Comparison of ENCODE assay signal across 12 cellular contexts in genomic region chr22:33873186-33873585, GRCh38. TPM values are rescaled to one million over a fixed set of nuclear protein-coding genes. Genes with fewer than 3 reads are reported as not detected.
DNase-seq lines count a peak whose midpoint lies in the region; ATAC-seq and TF ChIP-seq lines count a peak whose summit lies in the region.
"Had no signal": no experiment of that assay in that cellular context is flagged by ENCODE, and none has a peak within 500 bp of the region (broad histone marks: within the 10 kb centered on the region; RNA-seq: fewer than 3 reads in every experiment).

No MANE protein-coding gene starts in this region.

- ATAC-seq in gastrocnemius medialis (peak; percentile 69 to 82), HG02852 (IDR thresholded peaks at IDR 0.05; ENCODE audit: unreplicated experiment) (no peak)

- H3K4me1 ChIP-seq in ascending aorta (peaks cover 3 to 36% of the 10 kb centered on the region in 2 donors), right atrium auricular region (peaks cover 0 to 68% of the 10 kb centered on the region in 2 donors), gastrocnemius medialis (peaks cover 67 to 69% of the 10 kb centered on the region in 2 donors)
- H3K4me1 ChIP-seq: adrenal gland had no signal

- DNase-seq in COLO668 (lab: John Stamatoyannopoulos, UW; ENCODE audit: unreplicated experiment): peak; percentile 46
- DNase-seq in ascending aorta (ENCODE audit: low spot score in 2 of 2): peak in 1 of 2 donors; percentile 72
- peak; percentile 69 for DNase-seq in right atrium auricular region (ENCODE audit: low spot score)
- DNase-seq in gastrocnemius medialis: peak; percentile 77 to 78
- no peak for DNase-seq in NCI-H187 treated with DMSO at 0.1 percent for 48 hours (lab: John Stamatoyannopoulos, UW)
- DNase-seq in A172 (ENCODE audit: low spot score): no peak
- DNase-seq in NCI-H1694 treated with DMSO at 0.1 percent for 48 hours (lab: John Stamatoyannopoulos, UW): no peak
- DNase-seq: activated CD4-positive, alpha-beta T cell treated with anti-CD3 and anti-CD28 coated beads for 4 hours; activated T-cell treated with anti-CD3 and anti-CD28 coated beads, Interleukin-2, amount 50 U/mL, for 24 hours; foreskin fibroblast had no signal

- no peaks in the 10 kb centered on the region for H3K36me3 ChIP-seq in ascending aorta
- no peaks in the 10 kb centered on the region for H3K36me3 ChIP-seq in right atrium auricular region
- H3K36me3 ChIP-seq in gastrocnemius medialis: no peaks in the 10 kb centered on the region
- H3K36me3 ChIP-seq: adrenal gland had no signal

- H3K4me3 ChIP-seq in ascending aorta: peak overlapping the region in 1 of 2 donors; percentile 20
- peak overlapping the region; percentile 26 to 34 for H3K4me3 ChIP-seq in right atrium auricular region
- peak overlapping the region in 3 of 4 donors; percentile 17 to 22 (median 20) for H3K4me3 ChIP-seq in gastrocnemius medialis
- H3K4me3 ChIP-seq: adrenal gland had no signal

- TF ChIP-seq CTCF in ascending aorta (IDR thresholded peaks at IDR 0.05): no peak
- no peak for TF ChIP-seq CTCF in right atrium auricular region (IDR thresholded peaks at IDR 0.05)
- no peak for TF ChIP-seq CTCF in gastrocnemius medialis (IDR thresholded peaks at IDR 0.05 in 4 of 5, conservative IDR thresholded peaks at IDR 0.05 in 1 of 5)

- in situ Hi-C loops in gastrocnemius medialis (cut with MboI; ENCODE audit: low sequenced_read_pairs in 4 of 4): no loop called here

- H3K9me3 ChIP-seq in ascending aorta (no peaks in the 10 kb centered on the region), right atrium auricular region (no peaks in the 10 kb centered on the region), gastrocnemius medialis (no peaks in the 10 kb centered on the region)
- H3K9me3 ChIP-seq: adrenal gland had no signal

- H3K27me3 ChIP-seq in ascending aorta (no peaks in the 10 kb centered on the region), right atrium auricular region (no peaks in the 10 kb centered on the region), gastrocnemius medialis (no peaks in the 10 kb centered on the region)
- H3K27me3 ChIP-seq: adrenal gland had no signal

- peak; percentile 42 to 47 for TF ChIP-seq POLR2A in gastrocnemius medialis (IDR thresholded peaks at IDR 0.05)

- H3K27ac ChIP-seq in ascending aorta (peak overlapping the region; percentile 85 to 87), right atrium auricular region (peak overlapping the region; percentile 86 to 94), gastrocnemius medialis (peak overlapping the region; percentile 84 to 88 (median 86))

- intact Hi-C loops in ascending aorta (cut with DNase I): loop anchor here (2.0 kb wide), 2 partner anchors 32 to 36 kb away; no protein-coding TSS in a partner anchor
- intact Hi-C loops in gastrocnemius medialis (cut with DNase I; ENCODE audit: low total_unique reads): no loop called here

RNA-seq across cellular contexts. Expression of gene LARGE1, which starts 47.1 kb away (rescaled TPM):
- total RNA-seq in ascending aorta: 40.6 TPM
- 100 to 1,000 TPM in 1 of 2 donors, 10 to 100 TPM in 1; 80.5 to 101 TPM for total RNA-seq in right atrium auricular region
- 10 to 100 TPM; 48.5 to 91.0 (median 68.4) TPM for total RNA-seq in gastrocnemius medialis
- 4.4 and 4.9 TPM in 2 replicates for total RNA-seq in A172 (2014; rRNA removed; shearing (Covaris generic))

Comparison
In these comparisons a context has a peak if more than half of its experiments do, and no peak if none do; other contexts are left out.
1. DNase-seq: peak in COLO668 (single experiment), right atrium auricular region (single experiment) and gastrocnemius medialis (2 of 2); none in NCI-H187 treated with DMSO at 0.1 percent for 48 hours (single experiment), A172 (single experiment) and NCI-H1694 treated with DMSO at 0.1 percent for 48 hours (single experiment).
2. Peak in every context shown above with its lines, with median percentiles within 50 percentile points of each other: H3K27ac ChIP-seq.